Comparison of ENCODE assay signal across 29 cellular contexts in the genomic region with DNA sequence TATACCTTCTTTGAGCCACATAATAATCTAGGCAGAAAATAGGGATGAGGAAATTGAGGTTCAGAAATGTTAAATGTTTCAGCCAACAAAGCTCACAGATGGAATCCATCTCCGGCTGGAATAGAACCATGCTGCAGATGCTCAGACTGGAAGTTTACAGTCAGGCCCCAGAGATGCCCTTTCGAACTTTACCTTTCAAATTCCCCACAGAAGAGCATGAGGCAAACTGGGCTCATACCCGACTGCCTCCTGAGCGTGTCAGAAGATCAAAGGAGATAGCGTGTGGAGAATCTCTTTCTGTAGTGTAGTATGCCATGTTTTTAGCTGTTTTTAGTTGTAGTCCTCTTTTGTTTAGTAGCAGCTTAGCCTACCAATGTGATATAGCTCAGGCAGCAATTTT.
A peak's percentile ranks its signal among the peaks of the same experiment; 100 is the strongest.
DNase-seq lines count a peak whose midpoint lies in the region; ATAC-seq, FAIRE-seq and TF ChIP-seq lines count a peak whose summit lies in the region.
"Had no signal": no experiment of that assay in that cellular context is flagged by ENCODE, and none has a peak within 500 bp of the region (broad histone marks: within the 10 kb centered on the region; RNA-seq: fewer than 3 reads in every experiment).

No MANE protein-coding gene starts in this region.

- H4K20me1 ChIP-seq in GM23338 (replicated peaks; ENCODE audit: insufficient read depth) (no peaks in the 10 kb centered on the region), K562 (replicated peaks; ENCODE audit: control insufficient read depth, insufficient read depth, low read length) (no peaks in the 10 kb centered on the region)

- H3K27me3 Mint-ChIP-seq in GM23338 (ENCODE audit: insufficient read depth, low read depth, poor library complexity) = no peaks in the 10 kb centered on the region
- peaks cover 43% of the 10 kb centered on the region for H3K27me3 Mint-ChIP-seq in Calu3 (ENCODE audit: unreplicated experiment)

- H3K9me3 Mint-ChIP-seq in GM23338 = no peaks in the 10 kb centered on the region
- no peaks in the 10 kb centered on the region for H3K9me3 Mint-ChIP-seq in Calu3 (ENCODE audit: low read depth, unreplicated experiment)
- H3K9me3 Mint-ChIP-seq: CD8-positive, alpha-beta memory T cell; central memory CD8-positive, alpha-beta T cell had no signal

- peak overlapping the region; percentile 52; the same call in 1 of the 2 replicates for H2AFZ ChIP-seq in GM23338
- H2AFZ ChIP-seq in K562 (ENCODE audit: low read depth, low read length) = no peak overlapping the region
- H2AFZ ChIP-seq: parathyroid adenoma had no signal

- in situ Hi-C loops in K562 (cut with MboI) = no loop called here

- H3K4me3 Mint-ChIP-seq in GM23338 = no peak overlapping the region
- H3K4me3 Mint-ChIP-seq in Calu3 (ENCODE audit: low read depth, unreplicated experiment) = no peak overlapping the region
- H3K4me3 Mint-ChIP-seq: CD8-positive, alpha-beta memory T cell; central memory CD8-positive, alpha-beta T cell had no signal

- H3K9ac ChIP-seq in K562 (ENCODE audit: insufficient read depth in 1 of 2, low read depth in 2 of 2, low read length in 2 of 2) = no peak overlapping the region
- H3K9ac ChIP-seq: parathyroid adenoma had no signal

- TF ChIP-seq POLR2A in A549 (IDR thresholded peaks at IDR 0.05; ENCODE audit: low read length) (no peak), K562 (conservative IDR thresholded peaks at IDR 0.05) (no peak), right lobe of liver (IDR thresholded peaks at IDR 0.05) (no peak)

- no peak overlapping the region for H3K27ac ChIP-seq in A549
- no peak overlapping the region for H3K27ac ChIP-seq in GM23338 (ENCODE audit: low read depth)
- no peak overlapping the region for H3K27ac ChIP-seq in K562 (ENCODE audit: extremely low read depth, low read depth, low read length)
- H3K27ac ChIP-seq in right lobe of liver = no peak overlapping the region
- no peak overlapping the region for H3K27ac ChIP-seq in heart right ventricle
- H3K27ac ChIP-seq: adrenal gland, gastrocnemius medialis, parathyroid adenoma, suprapubic skin had no signal

- peak in 1 of 2 experiments; percentile 25; a peak in 1 of 6 replicates for ATAC-seq in A549
- no peak for ATAC-seq in GM23338
- peak; percentile 45; the same call in 2 of the 3 replicates for ATAC-seq in K562
- peak; percentile 39 to 83 (median 66) for ATAC-seq in right lobe of liver
- no peak for ATAC-seq in GM21576 (IDR thresholded peaks at IDR 0.05; ENCODE audit: unreplicated experiment)
- no peak for ATAC-seq in heart right ventricle
- ATAC-seq: gastrocnemius medialis, left colon had no signal

- DNase-seq in A549 (ENCODE audit: low read depth in 1 of 2, low spot score in 1 of 2) (no peak), GM23338 (ENCODE audit: low spot score) (no peak), K562 (ENCODE audit: extremely low read depth in 1 of 4, low spot score in 3 of 4) (peak in 1 of 4 experiments; percentile 4), right lobe of liver (no peak), Calu3 (no peak), heart right ventricle (no peak)
- DNase-seq in activated CD4-positive, alpha-beta T cell treated with anti-CD3 and anti-CD28 coated beads, Interleukin-2, amount 50 U/mL, for 1 hour = no peak
- DNase-seq: activated CD4-positive, alpha-beta T cell treated with anti-CD3 and anti-CD28 coated beads, Interleukin-2, amount 50 U/mL, for 4 hours; activated CD4-positive, CD25-positive, alpha-beta regulatory T cell; activated naive CD4-positive, alpha-beta T cell; adrenal gland; CD8-positive, alpha-beta memory T cell; DND-41; gastrocnemius medialis; hypothalamus; KBM-7; left colon; mesendoderm; NCI-H1092 treated with DMSO at 0.1 percent for 48 hours; NCI-H1694 treated with DMSO at 0.1 percent for 48 hours; NCI-H82; retina; RPMI8226; small intestine; stimulated activated naive CD4-positive, alpha-beta T cell had no signal

- H3K4me1 Mint-ChIP-seq in GM23338 = peaks cover 3% of the 10 kb centered on the region; the same call in 2 of the 3 replicates
- no peaks in the 10 kb centered on the region for H3K4me1 Mint-ChIP-seq in Calu3 (ENCODE audit: low read depth, unreplicated experiment)
- H3K4me1 Mint-ChIP-seq: CD8-positive, alpha-beta memory T cell; central memory CD8-positive, alpha-beta T cell had no signal

- H3K4me1 ChIP-seq in A549 (no peaks in the 10 kb centered on the region), GM23338 (ENCODE audit: insufficient read depth) (no peaks in the 10 kb centered on the region), K562 (replicated peaks in 1 of 2; ENCODE audit: control insufficient read depth in 2 of 2, insufficient read depth in 2 of 2, low read length in 2 of 2) (no peaks in the 10 kb centered on the region), right lobe of liver (no peaks in the 10 kb centered on the region), heart right ventricle (no peaks in the 10 kb centered on the region)
- H3K4me1 ChIP-seq: gastrocnemius medialis, suprapubic skin had no signal

- 41% methylated on average over 5 of the region's 5 CpGs for WGBS in A549 (ENCODE audit: missing lambda C conversion rate)
- 1% methylated on average over 5 of the region's 5 CpGs for WGBS in K562 (ENCODE audit: insufficient coverage, low coverage, missing lambda C conversion rate)
- WGBS in right lobe of liver (ENCODE audit: insufficient coverage, low coverage, low lambda C conversion rate, missing lambda C conversion rate) = 43% methylated on average over 4 of the region's 5 CpGs
- WGBS in heart right ventricle, 2 donors = 64 to 69% methylated on average over 5 of the region's 5 CpGs

- BruUV-seq in K562 (replicated peaks; lab: Mats Ljungman, UMichigan) = no TSS peak
- BruUV-seq in Calu3 (replicated peaks; lab: Mats Ljungman, UMichigan) = no TSS peak

- H3K27me3 ChIP-seq in GM23338 (ENCODE audit: insufficient read depth) = no peaks in the 10 kb centered on the region
- H3K27me3 ChIP-seq in K562 (ENCODE audit: control insufficient read depth in 2 of 2, insufficient read depth in 2 of 2, low read length in 2 of 2) = peaks cover 7 to 11% of the 10 kb centered on the region in 2 experiments; a peak in 3 of 5 replicates
- H3K27me3 ChIP-seq in right lobe of liver = no peaks in the 10 kb centered on the region
- no peaks in the 10 kb centered on the region for H3K27me3 ChIP-seq in heart right ventricle
- H3K27me3 ChIP-seq: adrenal gland, gastrocnemius medialis, suprapubic skin had no signal

- H3K4me2 ChIP-seq in A549 (0 out of 3 replicates have a peak overlapping the region, but pooled peaks have one; percentile 21), GM23338 (no peak overlapping the region), K562 (ENCODE audit: insufficient read depth, low read length) (no peak overlapping the region)

- H3F3A ChIP-seq in GM23338 (replicated peaks; ENCODE audit: low read depth) = no peaks in the 10 kb centered on the region

- H3K36me3 ChIP-seq in GM23338 (ENCODE audit: insufficient read depth) = no peaks in the 10 kb centered on the region
- no peaks in the 10 kb centered on the region for H3K36me3 ChIP-seq in K562 (ENCODE audit: control insufficient read depth, insufficient read depth, low read length)
- H3K36me3 ChIP-seq in right lobe of liver = no peaks in the 10 kb centered on the region
- no peaks in the 10 kb centered on the region for H3K36me3 ChIP-seq in heart right ventricle
- H3K36me3 ChIP-seq: adrenal gland, gastrocnemius medialis, suprapubic skin had no signal

- intact Hi-C loops in K562 (cut with micrococcal nuclease) = no loop called here
- intact Hi-C loops in right lobe of liver (cut with DNase I) = no loop called here
- intact Hi-C loops in Calu3 (cut with micrococcal nuclease; ENCODE audit: unreplicated experiment) = no loop called here
- intact Hi-C loops in heart right ventricle (cut with DNase I) = no loop called here

- H3K9me1 ChIP-seq in K562 (ENCODE audit: control insufficient read depth, insufficient read depth, low read length) = no peaks in the 10 kb centered on the region

- TF ChIP-seq CTCF in A549 (IDR thresholded peaks at IDR 0.05) = no peak
- TF ChIP-seq CTCF in GM23338 (conservative IDR thresholded peaks at IDR 0.05; ENCODE audit: low read depth in 2 of 2) = no peak
- TF ChIP-seq CTCF in K562 (IDR thresholded peaks at IDR 0.05 in 2 of 3, conservative IDR thresholded peaks at IDR 0.05 in 1 of 3; ENCODE audit: insufficient read depth in 2 of 3, low read depth in 1 of 3, low read length in 3 of 3) = no peak
- no peak for TF ChIP-seq CTCF in right lobe of liver (IDR thresholded peaks at IDR 0.05)
- no peak for TF ChIP-seq CTCF in Calu3 (IDR thresholded peaks at IDR 0.05; ENCODE audit: unreplicated experiment)
- TF ChIP-seq CTCF in heart right ventricle (IDR thresholded peaks at IDR 0.05) = no peak

- no peaks in the 10 kb centered on the region for H3K79me2 ChIP-seq in GM23338 (replicated peaks; ENCODE audit: insufficient read depth)
- H3K79me2 ChIP-seq in K562 (ENCODE audit: control insufficient read depth, insufficient read depth, low read length) = no peaks in the 10 kb centered on the region
- H3K79me2 ChIP-seq: parathyroid adenoma had no signal

- TF ChIP-seq RAD21 in A549 (conservative IDR thresholded peaks at IDR 0.05 in 1 of 2, IDR thresholded peaks at IDR 0.05 in 1 of 2) (no peak), K562 (CRISPR knock-in tag; conservative IDR thresholded peaks at IDR 0.05 in 1 of 2, IDR thresholded peaks at IDR 0.05 in 1 of 2) (no peak)

- H3K36me3 Mint-ChIP-seq in GM23338 (ENCODE audit: low read depth) = no peaks in the 10 kb centered on the region
- no peaks in the 10 kb centered on the region for H3K36me3 Mint-ChIP-seq in Calu3 (ENCODE audit: insufficient read depth, unreplicated experiment)
- H3K36me3 Mint-ChIP-seq: CD8-positive, alpha-beta memory T cell had no signal

- peaks cover 7% of the 10 kb centered on the region; the same call in 1 of the 2 replicates for H3K9me2 ChIP-seq in GM23338 (ENCODE audit: insufficient read depth)

- CTCF ChIA-PET in A549 (lab: Yijun Ruan, JAX) = interaction anchor here (1.0 to 1.7 kb wide), 3 partner anchors 24 to 34 kb away, joined by 3 to 5 read pairs (median 3); no protein-coding TSS in a partner anchor
- CTCF ChIA-PET in K562 (lab: Yijun Ruan, JAX; ENCODE audit: low intra/inter-chr PET ratio) = no interaction called here
- CTCF ChIA-PET in Calu3 (lab: Charles Lee) = no interaction called here

- H3K4me3 ChIP-seq in A549 = no peak overlapping the region
- H3K4me3 ChIP-seq in GM23338 = no peak overlapping the region
- no peak overlapping the region for H3K4me3 ChIP-seq in K562
- H3K4me3 ChIP-seq in right lobe of liver = no peak overlapping the region
- H3K4me3 ChIP-seq in heart right ventricle = no peak overlapping the region
- H3K4me3 ChIP-seq: adrenal gland, gastrocnemius medialis, suprapubic skin had no signal

- TF ChIP-seq EP300 in A549 (IDR thresholded peaks at IDR 0.05) (no peak), K562 (IDR thresholded peaks at IDR 0.05; ENCODE audit: low read length) (no peak)

- no peaks in the 10 kb centered on the region for H3K9me3 ChIP-seq in A549
- no peaks in the 10 kb centered on the region for H3K9me3 ChIP-seq in K562 (replicated peaks; ENCODE audit: control insufficient read depth, insufficient read depth, low read depth, low read length)
- H3K9me3 ChIP-seq in right lobe of liver = no peaks in the 10 kb centered on the region
- no peaks in the 10 kb centered on the region for H3K9me3 ChIP-seq in heart right ventricle
- H3K9me3 ChIP-seq: adrenal gland, gastrocnemius medialis, suprapubic skin had no signal

- FAIRE-seq in A549 (lab: Jason Lieb, UNC) = no peak
- FAIRE-seq in K562 (lab: Jason Lieb, UNC) = peak; percentile 19
- FAIRE-seq: small intestine had no signal

- H3K27ac Mint-ChIP-seq in GM23338 = no peak overlapping the region
- no peak overlapping the region for H3K27ac Mint-ChIP-seq in Calu3 (ENCODE audit: unreplicated experiment)
- H3K27ac Mint-ChIP-seq: CD8-positive, alpha-beta memory T cell had no signal

- POLR2A ChIA-PET in A549 (lab: Yijun Ruan, JAX) (interaction anchor here (1.4 kb wide), 1 partner anchor 480 kb away, joined by 3 read pairs; the partner anchor contains the start of gene MARCHF6), K562 (lab: Yijun Ruan, JAX) (interaction anchor here (0.7 to 1.3 kb wide), 3 partner anchors 12 to 129 kb away, joined by 3 read pairs; no protein-coding TSS in a partner anchor)

Comparison
In these comparisons a context has a peak if more than half of its experiments do, and no peak if none do; other contexts are left out.
1. ATAC-seq: peak in K562 (single experiment) and right lobe of liver (4 of 4); none in GM23338 (single experiment), GM21576 (single experiment) and heart right ventricle (0 of 8).